ENCODE assay signal across 1 cellular context in the genomic region with DNA sequence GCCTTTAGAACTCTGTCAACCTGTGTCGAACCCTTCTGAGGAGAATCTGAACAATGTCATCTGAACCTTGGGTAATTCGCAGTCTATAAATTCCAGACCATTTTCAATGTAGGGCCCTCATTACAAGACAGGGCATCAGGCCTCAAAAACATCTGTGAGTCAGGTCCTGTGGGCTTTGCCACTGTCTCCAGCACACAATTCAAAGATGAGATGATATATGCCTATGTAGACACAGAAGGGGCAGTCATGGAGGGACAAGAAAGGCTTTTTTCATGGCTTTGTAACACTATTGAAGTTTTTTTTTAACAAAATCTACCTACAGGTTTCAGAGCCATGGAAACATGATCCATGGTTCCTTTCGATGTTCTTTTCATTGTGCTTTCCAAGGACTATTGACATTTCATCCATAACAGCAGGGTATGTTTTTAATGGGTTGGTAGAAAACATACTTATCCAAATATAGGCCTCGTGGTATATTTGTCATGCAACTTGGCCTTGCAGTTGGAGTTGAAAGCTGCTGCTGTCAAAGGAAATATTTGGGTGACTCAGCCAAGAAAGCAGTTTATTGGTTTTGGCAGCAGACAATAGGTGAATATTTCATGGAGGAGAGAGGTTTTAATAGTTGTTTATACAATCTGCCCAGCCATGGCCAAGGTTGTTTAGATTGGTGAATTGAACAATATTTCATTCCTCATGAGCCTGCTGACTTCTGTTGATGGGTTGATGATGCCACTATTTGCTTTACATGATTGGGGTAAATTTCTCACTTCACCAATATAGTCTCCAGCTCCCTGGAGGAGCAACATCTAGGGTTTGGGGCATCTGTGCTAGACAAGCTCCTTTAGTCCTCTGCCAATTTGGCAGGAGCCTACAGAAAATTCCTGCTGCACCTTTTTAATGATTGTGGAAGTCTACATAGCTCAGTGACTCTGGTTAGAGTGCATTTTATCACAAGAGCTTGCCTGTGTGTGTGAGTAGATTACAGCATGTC.
TF ChIP-seq lines count a peak whose summit lies in the region.

No MANE protein-coding gene starts in this region.

TF ChIP-seq in HEK293, 187 proteins besides CTCF, POLR2A, EP300 and RAD21 (continued from another document and continues in another):
- TF ChIP-seq, protein P1, sequence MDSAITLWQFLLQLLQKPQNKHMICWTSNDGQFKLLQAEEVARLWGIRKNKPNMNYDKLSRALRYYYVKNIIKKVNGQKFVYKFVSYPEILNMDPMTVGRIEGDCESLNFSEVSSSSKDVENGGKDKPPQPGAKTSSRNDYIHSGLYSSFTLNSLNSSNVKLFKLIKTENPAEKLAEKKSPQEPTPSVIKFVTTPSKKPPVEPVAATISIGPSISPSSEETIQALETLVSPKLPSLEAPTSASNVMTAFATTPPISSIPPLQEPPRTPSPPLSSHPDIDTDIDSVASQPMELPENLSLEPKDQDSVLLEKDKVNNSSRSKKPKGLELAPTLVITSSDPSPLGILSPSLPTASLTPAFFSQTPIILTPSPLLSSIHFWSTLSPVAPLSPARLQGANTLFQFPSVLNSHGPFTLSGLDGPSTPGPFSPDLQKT (IDR thresholded peaks at IDR 0.05; ENCODE audit: borderline replicate concordance, low read depth, low read length): no peak
- TF ChIP-seq GLIS1 (tag by site-specific recombination; IDR thresholded peaks at IDR 0.05) (peak; percentile 95), ZNF514 (tag by site-specific recombination; IDR thresholded peaks at IDR 0.05) (no peak), FEZF1 (tag by site-specific recombination; IDR thresholded peaks at IDR 0.05) (peak; percentile 100), OSR2 (tag by site-specific recombination; IDR thresholded peaks at IDR 0.05) (peak; percentile 100), ZNF211 (tag by site-specific recombination; IDR thresholded peaks at IDR 0.05; ENCODE audit: low read depth) (no peak), ZNF423 (tag by site-specific recombination; IDR thresholded peaks at IDR 0.05) (peak; percentile 65), ZNF239 (tag by site-specific recombination; IDR thresholded peaks at IDR 0.05) (peak; percentile 85; the same call in 1 of the 2 replicates), MYNN (tag by site-specific recombination; IDR thresholded peaks at IDR 0.05; ENCODE audit: borderline replicate concordance) (peak; percentile 68), WT1 (tag by site-specific recombination; IDR thresholded peaks at IDR 0.05) (peak; percentile 98), ZNF704 (tag by site-specific recombination; IDR thresholded peaks at IDR 0.05) (no peak), ZSCAN16 (tag by site-specific recombination; IDR thresholded peaks at IDR 0.05) (0 out of 2 replicates have a peak, but pooled peaks have one; percentile 27), ZNF416 (tag by site-specific recombination; IDR thresholded peaks at IDR 0.05) (no peak), ZNF473 (tag by site-specific recombination; IDR thresholded peaks at IDR 0.05) (no peak), PRDM6 (tag by site-specific recombination; IDR thresholded peaks at IDR 0.05) (peak; percentile 99), ZNF654 (tag by site-specific recombination; IDR thresholded peaks at IDR 0.05; ENCODE audit: low read depth) (peak; percentile 33; the same call in 1 of the 2 replicates), ZNF555 (tag by site-specific recombination; conservative IDR thresholded peaks at IDR 0.05) (no peak), ZBTB20 (tag by site-specific recombination; IDR thresholded peaks at IDR 0.05) (0 out of 2 replicates have a peak, but pooled peaks have one; percentile 31), ZNF132 (tag by site-specific recombination; IDR thresholded peaks at IDR 0.05; ENCODE audit: borderline replicate concordance) (no peak), ZSCAN23 (tag by site-specific recombination; IDR thresholded peaks at IDR 0.05) (peak; percentile 97), SETDB1 (IDR thresholded peaks at IDR 0.05; ENCODE audit: insufficient read length, low read length) (peak; percentile 11), ZNF585B (tag by site-specific recombination; IDR thresholded peaks at IDR 0.05) (no peak), ZNF670 (tag by site-specific recombination; IDR thresholded peaks at IDR 0.05; ENCODE audit: low read depth) (no peak), ZNF677 (tag by site-specific recombination; IDR thresholded peaks at IDR 0.05) (no peak), ZNF19 (tag by site-specific recombination; IDR thresholded peaks at IDR 0.05; ENCODE audit: low read depth) (peak; percentile 97), ZBTB11 (tag by site-specific recombination; conservative IDR thresholded peaks at IDR 0.05; ENCODE audit: low read depth) (no peak; the same call in 1 of the 2 replicates), ZNF2 (tag by site-specific recombination; IDR thresholded peaks at IDR 0.05) (peak; percentile 96), ZNF404 (tag by site-specific recombination; IDR thresholded peaks at IDR 0.05) (peak; percentile 78; the same call in 1 of the 2 replicates), GLI4 (tag by site-specific recombination; IDR thresholded peaks at IDR 0.05) (no peak), ZNF747 (tag by site-specific recombination; IDR thresholded peaks at IDR 0.05) (no peak), ZNF707 (tag by site-specific recombination; IDR thresholded peaks at IDR 0.05) (no peak), KLF8 (tag by site-specific recombination; IDR thresholded peaks at IDR 0.05) (peak; percentile 80), ZNF561 (tag by site-specific recombination; IDR thresholded peaks at IDR 0.05; ENCODE audit: borderline replicate concordance) (peak; percentile 94), HIC1 (tag by site-specific recombination; IDR thresholded peaks at IDR 0.05) (no peak), GLIS2 (tag by site-specific recombination; IDR thresholded peaks at IDR 0.05) (0 out of 2 replicates have a peak, but pooled peaks have one; percentile 28), ZFP37 (tag by site-specific recombination; IDR thresholded peaks at IDR 0.05) (no peak; the same call in 1 of the 2 replicates), IKZF3 (tag by site-specific recombination; IDR thresholded peaks at IDR 0.05) (peak; percentile 95), ZNF184 (tag by site-specific recombination; IDR thresholded peaks at IDR 0.05) (peak; percentile 91), ZBTB7A (tag by site-specific recombination; IDR thresholded peaks at IDR 0.05; ENCODE audit: low read depth) (peak; percentile 48; the same call in 1 of the 2 replicates), ZNF23 (tag by site-specific recombination; IDR thresholded peaks at IDR 0.05; ENCODE audit: borderline replicate concordance) (no peak), ZNF658 (tag by site-specific recombination; IDR thresholded peaks at IDR 0.05) (no peak), BCL11A (tag by site-specific recombination; IDR thresholded peaks at IDR 0.05; ENCODE audit: low read depth) (peak; percentile 99), PRDM4 (tag by site-specific recombination; IDR thresholded peaks at IDR 0.05) (peak; percentile 98)
- TF ChIP-seq, protein P2, sequence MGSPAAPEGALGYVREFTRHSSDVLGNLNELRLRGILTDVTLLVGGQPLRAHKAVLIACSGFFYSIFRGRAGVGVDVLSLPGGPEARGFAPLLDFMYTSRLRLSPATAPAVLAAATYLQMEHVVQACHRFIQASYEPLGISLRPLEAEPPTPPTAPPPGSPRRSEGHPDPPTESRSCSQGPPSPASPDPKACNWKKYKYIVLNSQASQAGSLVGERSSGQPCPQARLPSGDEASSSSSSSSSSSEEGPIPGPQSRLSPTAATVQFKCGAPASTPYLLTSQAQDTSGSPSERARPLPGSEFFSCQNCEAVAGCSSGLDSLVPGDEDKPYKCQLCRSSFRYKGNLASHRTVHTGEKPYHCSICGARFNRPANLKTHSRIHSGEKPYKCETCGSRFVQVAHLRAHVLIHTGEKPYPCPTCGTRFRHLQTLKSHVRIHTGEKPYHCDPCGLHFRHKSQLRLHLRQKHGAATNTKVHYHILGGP (tag by site-specific recombination; IDR thresholded peaks at IDR 0.05): peak; percentile 99
- TF ChIP-seq, protein P3, sequence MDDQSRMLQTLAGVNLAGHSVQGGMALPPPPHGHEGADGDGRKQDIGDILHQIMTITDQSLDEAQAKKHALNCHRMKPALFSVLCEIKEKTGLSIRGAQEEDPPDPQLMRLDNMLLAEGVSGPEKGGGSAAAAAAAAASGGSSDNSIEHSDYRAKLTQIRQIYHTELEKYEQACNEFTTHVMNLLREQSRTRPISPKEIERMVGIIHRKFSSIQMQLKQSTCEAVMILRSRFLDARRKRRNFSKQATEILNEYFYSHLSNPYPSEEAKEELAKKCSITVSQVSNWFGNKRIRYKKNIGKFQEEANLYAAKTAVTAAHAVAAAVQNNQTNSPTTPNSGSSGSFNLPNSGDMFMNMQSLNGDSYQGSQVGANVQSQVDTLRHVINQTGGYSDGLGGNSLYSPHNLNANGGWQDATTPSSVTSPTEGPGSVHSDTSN (CRISPR knock-in tag; IDR thresholded peaks at IDR 0.05): no peak
- TF ChIP-seq, protein P4, sequence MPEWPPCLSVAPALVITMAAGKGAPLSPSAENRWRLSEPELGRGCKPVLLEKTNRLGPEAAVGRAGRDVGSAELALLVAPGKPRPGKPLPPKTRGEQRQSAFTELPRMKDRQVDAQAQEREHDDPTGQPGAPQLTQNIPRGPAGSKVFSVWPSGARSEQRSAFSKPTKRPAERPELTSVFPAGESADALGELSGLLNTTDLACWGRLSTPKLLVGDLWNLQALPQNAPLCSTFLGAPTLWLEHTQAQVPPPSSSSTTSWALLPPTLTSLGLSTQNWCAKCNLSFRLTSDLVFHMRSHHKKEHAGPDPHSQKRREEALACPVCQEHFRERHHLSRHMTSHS (tag by site-specific recombination; IDR thresholded peaks at IDR 0.05): peak; percentile 99
